In the genomic region with DNA sequence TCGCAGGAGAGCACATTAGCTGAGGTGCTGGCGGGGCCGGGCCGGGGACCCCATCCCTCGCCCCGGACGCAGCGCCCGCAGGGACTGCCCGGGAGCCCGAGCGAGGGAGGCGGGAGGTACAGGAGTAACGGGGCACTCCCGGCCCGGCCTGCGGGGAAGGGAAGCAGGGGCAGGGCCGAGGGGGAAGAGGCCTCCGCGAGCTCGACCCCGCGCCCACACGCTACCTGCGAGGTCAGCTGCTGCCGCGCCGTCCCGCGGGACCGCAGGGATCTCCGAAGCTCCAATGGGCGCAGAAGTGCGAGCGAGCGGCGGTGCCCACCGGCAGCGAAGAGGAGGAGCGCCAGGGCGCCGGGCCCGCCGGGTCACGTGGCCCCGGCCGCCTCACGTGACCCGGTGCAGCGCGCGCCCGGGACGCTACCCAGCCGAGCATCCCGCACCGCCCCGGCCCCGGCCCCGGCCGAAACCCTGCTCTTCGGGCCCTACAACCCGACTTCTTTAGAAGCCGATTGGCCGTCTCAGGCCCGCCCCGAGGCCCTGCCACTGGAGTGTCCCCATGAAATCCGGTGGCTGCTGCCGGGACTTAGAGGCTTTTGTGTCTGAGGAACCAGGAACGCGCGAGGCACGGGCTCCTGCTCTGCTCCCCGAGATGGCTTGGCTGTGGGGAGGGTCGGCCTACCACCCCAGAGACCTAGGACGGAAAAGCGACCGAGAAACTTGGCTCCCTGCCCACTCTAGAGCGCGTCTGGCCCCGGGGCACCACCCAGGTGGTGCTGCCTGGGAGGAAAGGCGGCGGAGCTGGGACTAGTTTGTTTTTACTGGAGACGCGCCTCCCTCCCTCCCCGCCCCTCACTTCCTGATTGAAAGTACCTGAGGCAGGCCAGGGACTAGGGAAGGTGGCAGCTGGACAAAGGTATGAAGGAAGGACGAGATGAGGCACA, we compare ENCODE assay signal across 1 cellular context.
TF ChIP-seq lines count a peak whose summit lies in the region.

A gene (minus strand): TSS at position 339 of the 938 bp plus-strand sequence. CDS start 18,279 bp downstream, outside the sequence.

TF ChIP-seq in SK-N-SH, 30 proteins besides CTCF, POLR2A, EP300 and RAD21 (continued from another document):
- TF ChIP-seq, protein P1, sequence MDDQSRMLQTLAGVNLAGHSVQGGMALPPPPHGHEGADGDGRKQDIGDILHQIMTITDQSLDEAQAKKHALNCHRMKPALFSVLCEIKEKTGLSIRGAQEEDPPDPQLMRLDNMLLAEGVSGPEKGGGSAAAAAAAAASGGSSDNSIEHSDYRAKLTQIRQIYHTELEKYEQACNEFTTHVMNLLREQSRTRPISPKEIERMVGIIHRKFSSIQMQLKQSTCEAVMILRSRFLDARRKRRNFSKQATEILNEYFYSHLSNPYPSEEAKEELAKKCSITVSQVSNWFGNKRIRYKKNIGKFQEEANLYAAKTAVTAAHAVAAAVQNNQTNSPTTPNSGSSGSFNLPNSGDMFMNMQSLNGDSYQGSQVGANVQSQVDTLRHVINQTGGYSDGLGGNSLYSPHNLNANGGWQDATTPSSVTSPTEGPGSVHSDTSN (IDR thresholded peaks at IDR 0.05) = no peak
- TF ChIP-seq CHD2 (IDR thresholded peaks at IDR 0.05; ENCODE audit: low read length, partially characterized antibody) (peak; percentile 2), POLR2AphosphoS5 (IDR thresholded peaks at IDR 0.05; ENCODE audit: low read depth, low read length) (peak; percentile 57; the same call in 1 of the 2 replicates), MXI1 (IDR thresholded peaks at IDR 0.05; ENCODE audit: low read depth, low read length) (peak; percentile 65), MEF2A (IDR thresholded peaks at IDR 0.05; ENCODE audit: borderline replicate concordance, low read depth) (no peak), TEAD4 (IDR thresholded peaks at IDR 0.05; ENCODE audit: borderline replicate concordance, insufficient read depth) (no peak)
- TF ChIP-seq, protein P2, sequence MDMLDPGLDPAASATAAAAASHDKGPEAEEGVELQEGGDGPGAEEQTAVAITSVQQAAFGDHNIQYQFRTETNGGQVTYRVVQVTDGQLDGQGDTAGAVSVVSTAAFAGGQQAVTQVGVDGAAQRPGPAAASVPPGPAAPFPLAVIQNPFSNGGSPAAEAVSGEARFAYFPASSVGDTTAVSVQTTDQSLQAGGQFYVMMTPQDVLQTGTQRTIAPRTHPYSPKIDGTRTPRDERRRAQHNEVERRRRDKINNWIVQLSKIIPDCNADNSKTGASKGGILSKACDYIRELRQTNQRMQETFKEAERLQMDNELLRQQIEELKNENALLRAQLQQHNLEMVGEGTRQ (IDR thresholded peaks at IDR 0.05; ENCODE audit: borderline replicate concordance, low read depth, low read length) = peak; percentile 96
